ENCODE assay signal across 22 cellular contexts in the genomic region with DNA sequence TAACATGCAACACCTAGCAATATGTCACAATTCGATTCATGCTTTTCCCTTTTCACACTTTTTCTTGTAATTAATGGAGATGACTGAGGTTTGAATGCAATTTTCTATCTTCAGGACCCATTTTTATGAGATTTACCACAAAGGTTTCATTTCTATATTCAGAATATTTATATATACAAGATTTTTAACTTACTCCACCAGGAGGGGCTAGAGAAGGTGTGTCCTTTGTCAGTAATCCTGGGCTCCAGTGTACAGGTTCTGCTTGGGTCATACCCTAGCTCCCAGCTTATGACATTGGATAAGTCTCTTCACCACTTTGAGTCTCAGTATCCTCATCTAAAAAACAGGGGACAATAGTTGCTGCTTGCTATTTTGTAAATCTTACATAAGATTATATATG.
DNase-seq lines count a peak whose midpoint lies in the region; ATAC-seq and TF ChIP-seq lines count a peak whose summit lies in the region.
"Had no signal": no experiment of that assay in that cellular context is flagged by ENCODE, and none has a peak within 500 bp of the region (broad histone marks: within the 10 kb centered on the region; RNA-seq: fewer than 3 reads in every experiment).

No MANE protein-coding gene starts in this region.

- TF ChIP-seq CTCF in choroid plexus epithelial cell (conservative IDR thresholded peaks at IDR 0.05; ENCODE audit: low read depth, low read length) (peak; percentile 50), CD14-positive monocyte (IDR thresholded peaks at IDR 0.05) (no peak), RWPE1 (conservative IDR thresholded peaks at IDR 0.05; ENCODE audit: low read depth) (no peak)

- no peaks in the 10 kb centered on the region for H3K27me3 ChIP-seq in mesendoderm (ENCODE audit: insufficient read depth, low read length, poor library complexity)
- H3K27me3 ChIP-seq: adrenal gland, BE2C, Peyer's patch, sigmoid colon had no signal

- no peak overlapping the region for H2BK5ac ChIP-seq in mesendoderm (ENCODE audit: low read length)

- intact Hi-C loops in left ventricle myocardium superior (cut with micrococcal nuclease) (no loop called here), CD14-positive monocyte (cut with micrococcal nuclease) (no loop called here)

- H3K27me3 Mint-ChIP-seq in CD14-positive monocyte (ENCODE audit: low read depth in 3 of 3), result peaks cover 3 to 11% (median 6%) of the 10 kb centered on the region in 3 donors

- H3K4me3 ChIP-seq in choroid plexus epithelial cell (ENCODE audit: low read depth, low read length) (no peak overlapping the region), mesendoderm (ENCODE audit: low read length) (no peak overlapping the region)
- H3K4me3 ChIP-seq: adrenal gland, dorsolateral prefrontal cortex, K562, Peyer's patch, sigmoid colon had no signal

- no peak overlapping the region for H3K27ac ChIP-seq in mesendoderm (ENCODE audit: low read depth, low read length)
- no peak overlapping the region for H3K27ac ChIP-seq in RWPE1
- H3K27ac ChIP-seq: adrenal gland, dorsolateral prefrontal cortex, Peyer's patch, sigmoid colon had no signal

- no peak overlapping the region for H3K18ac ChIP-seq in mesendoderm (ENCODE audit: low read length)

- H3K4ac ChIP-seq in mesendoderm (ENCODE audit: low read depth, low read length), result no peak overlapping the region

- H4K5ac ChIP-seq in mesendoderm (ENCODE audit: low read length), result no peak overlapping the region

- H3K4me3 Mint-ChIP-seq in CD14-positive monocyte, result no peak overlapping the region
- H3K4me3 Mint-ChIP-seq: activated CD8-positive, alpha-beta T cell treated with anti-CD3 and anti-CD28 coated beads, Interleukin-2, amount 10 ng/mL, durations not matched to agents 7 days and 5 days had no signal

- no peak overlapping the region for H2BK120ac ChIP-seq in mesendoderm (ENCODE audit: low read depth, low read length)

- DNase-seq in NCI-H748 (lab: John Stamatoyannopoulos, UW; ENCODE audit: unreplicated experiment) (peak; percentile 1), NCI-H748 treated with DMSO at 0.1 percent for 48 hours (lab: John Stamatoyannopoulos, UW) (no peak), NCI-H69 (lab: John Stamatoyannopoulos, UW) (peak; percentile 47), choroid plexus epithelial cell (ENCODE audit: low read depth) (peak; percentile 50), mesendoderm (peak; percentile 12), left ventricle myocardium superior (no peak), CD14-positive monocyte (ENCODE audit: low spot score) (no peak), RWPE1 (ENCODE audit: low spot score) (no peak)
- DNase-seq: activated CD8-positive, alpha-beta T cell treated with anti-CD3 and anti-CD28 coated beads, Interleukin-2, amount 10 ng/mL, durations not matched to agents 7 days and 5 days; activated gamma-delta T cell treated with Interleukin-2 at 50 U/mL for 16 hours; activated T-cell treated with anti-CD3 and anti-CD28 coated beads, Interleukin-2, amount 50 U/mL, for 1 hour; adrenal gland; BE2C; dorsolateral prefrontal cortex; hypothalamus; NCI-H146; NCI-H774; Peyer's patch; sigmoid colon; T1000 had no signal

- no peak overlapping the region for H4K8ac ChIP-seq in mesendoderm (ENCODE audit: low read depth, low read length)

- H3K9ac ChIP-seq in mesendoderm (ENCODE audit: low read length), result no peak overlapping the region

- H3K4me1 ChIP-seq in mesendoderm (ENCODE audit: control insufficient read depth, low read depth, low read length), result no peaks in the 10 kb centered on the region
- H3K4me1 ChIP-seq: adrenal gland, BE2C, Peyer's patch had no signal

- H3K23ac ChIP-seq in mesendoderm (ENCODE audit: low read length), result no peak overlapping the region

- no peaks in the 10 kb centered on the region for H3K36me3 Mint-ChIP-seq in CD14-positive monocyte

- H2AK5ac ChIP-seq in mesendoderm (ENCODE audit: low read length), result no peak overlapping the region

- peaks cover 0 to 6% (median 0%) of the 10 kb centered on the region in 7 donors for H3K9me3 Mint-ChIP-seq in CD14-positive monocyte

- CTCF ChIA-PET in RWPE1 (lab: Yijun Ruan, JAX), result no interaction called here

- no peak overlapping the region for H3K4me2 ChIP-seq in mesendoderm (ENCODE audit: low read length)

- H3K79me1 ChIP-seq in mesendoderm (ENCODE audit: low read length), result no peaks in the 10 kb centered on the region

- H3K27ac Mint-ChIP-seq in CD14-positive monocyte, result no peak overlapping the region
- H3K27ac Mint-ChIP-seq: activated CD8-positive, alpha-beta T cell treated with anti-CD3 and anti-CD28 coated beads, Interleukin-2, amount 10 ng/mL, durations not matched to agents 7 days and 5 days had no signal

- H2BK15ac ChIP-seq in mesendoderm (replicated peaks; ENCODE audit: low read depth), result no peak overlapping the region

- no peaks in the 10 kb centered on the region for H3K4me1 Mint-ChIP-seq in CD14-positive monocyte

- no peaks in the 10 kb centered on the region for H3K79me2 ChIP-seq in mesendoderm (ENCODE audit: control insufficient read depth, insufficient read depth, low read length)

- WGBS in mesendoderm (ENCODE audit: extremely low coverage, insufficient coverage, low lambda C conversion rate), result no CpG with 5 or more reads among the region's 1 CpG

- POLR2A ChIA-PET in RWPE1 (lab: Yijun Ruan, JAX; ENCODE audit: low non-redundant PET), result no interaction called here

- H3K56ac ChIP-seq in mesendoderm (ENCODE audit: low read length), result no peak overlapping the region

- no peak for ATAC-seq in left ventricle myocardium superior
- ATAC-seq: activated CD4-positive, CD25-positive, alpha-beta regulatory T cell treated with anti-CD3 and anti-CD28 coated beads, Interleukin-2, amount 50 U/mL, for 24 hours; activated CD8-positive, alpha-beta T cell treated with anti-CD3 and anti-CD28 coated beads, Interleukin-2, amount 10 ng/mL, durations not matched to agents 7 days and 5 days; K562 had no signal

- no peaks in the 10 kb centered on the region for H3K36me3 ChIP-seq in mesendoderm (ENCODE audit: control insufficient read depth, insufficient read depth, low read length)
- H3K36me3 ChIP-seq: adrenal gland, BE2C, Peyer's patch, sigmoid colon had no signal

Comparison
In these comparisons a context has a peak if more than half of its experiments do, and no peak if none do; other contexts are left out.
1. DNase-seq: peak in NCI-H748 (single experiment), NCI-H69 (single experiment), choroid plexus epithelial cell (single experiment) and mesendoderm (single experiment); none in NCI-H748 treated with DMSO at 0.1 percent for 48 hours (single experiment), left ventricle myocardium superior (single experiment), CD14-positive monocyte (single experiment) and RWPE1 (single experiment).